11 cellular contexts compared by ENCODE assay signal in genomic region chr6:111477481-111477938, GRCh38. TPM values are rescaled to one million over a fixed set of nuclear protein-coding genes. Genes with fewer than 3 reads are reported as not detected.
DNase-seq lines count a peak whose midpoint lies in the region; ATAC-seq, FAIRE-seq and TF ChIP-seq lines count a peak whose summit lies in the region.
"Had no signal": no experiment of that assay in that cellular context is flagged by ENCODE, and none has a peak within 500 bp of the region (broad histone marks: within the 10 kb centered on the region; RNA-seq: fewer than 3 reads in every experiment).

No MANE protein-coding gene starts in this region.

- dilution Hi-C loops in endothelial cell of umbilical vein (cut with MboI; ENCODE audit: extremely low pct_ligation_motif_present, low sequenced_read_pairs): no loop called here

- H3K27me3 ChIP-seq in endothelial cell of umbilical vein (ENCODE audit: control insufficient read depth in 2 of 2, insufficient read depth in 2 of 2, low read length in 2 of 2): no peaks in the 10 kb centered on the region
- no peaks in the 10 kb centered on the region for H3K27me3 ChIP-seq in vagina
- H3K27me3 ChIP-seq: body of pancreas had no signal

- POLR2A ChIA-PET in activated CD8-positive, alpha-beta T cell treated with anti-CD3 and anti-CD28 coated beads, Interleukin-2, amount 10 ng/mL, durations not matched to agents 7 days and 5 days (lab: Charles Lee): interaction anchor here (1.2 to 2.8 kb wide), 3 partner anchors 128 to 312 kb away, joined by 3 to 32 read pairs (median 10); partner anchors contain the start of gene TRAF3IP2
- POLR2A ChIA-PET in activated CD8-positive, alpha-beta T cell treated with anti-CD3 and anti-CD28 coated beads for 36 hours (lab: Charles Lee): interaction anchor here (0.6 kb wide), 1 partner anchor 235 kb away, joined by 3 read pairs; no protein-coding TSS in a partner anchor
- POLR2A ChIA-PET in endothelial cell of umbilical vein (lab: Charles Lee): no interaction called here

- peaks cover 29% of the 10 kb centered on the region for H3K4me1 ChIP-seq in endothelial cell of umbilical vein (ENCODE audit: control insufficient read depth, extremely low read depth, insufficient read depth, low read length)
- H3K4me1 ChIP-seq in vagina: peaks cover 40% of the 10 kb centered on the region

- no peak for TF ChIP-seq POLR2A in endothelial cell of umbilical vein (IDR thresholded peaks at IDR 0.05; ENCODE audit: low read depth, low read length)
- TF ChIP-seq POLR2A in vagina (IDR thresholded peaks at IDR 0.05): no peak

- no peak overlapping the region for H3K4me3 Mint-ChIP-seq in activated CD8-positive, alpha-beta T cell treated with anti-CD3 and anti-CD28 coated beads, Interleukin-2, amount 10 ng/mL, durations not matched to agents 7 days and 5 days
- H3K4me3 Mint-ChIP-seq in activated CD8-positive, alpha-beta T cell treated with anti-CD3 and anti-CD28 coated beads for 36 hours: no peak overlapping the region
- no peak overlapping the region for H3K4me3 Mint-ChIP-seq in activated T-cell treated with anti-CD3 and anti-CD28 coated beads, Interleukin-2, amount 50 U/mL, for 24 hours

- H3K27ac ChIP-seq in endothelial cell of umbilical vein (ENCODE audit: insufficient read depth, low read depth, low read length) (no peak overlapping the region), vagina (peak overlapping the region; percentile 99)
- H3K27ac ChIP-seq: body of pancreas, C4-2B had no signal

- CTCF ChIA-PET in activated CD8-positive, alpha-beta T cell treated with anti-CD3 and anti-CD28 coated beads, Interleukin-2, amount 10 ng/mL, durations not matched to agents 7 days and 5 days (lab: Charles Lee): interaction anchor here (1.1 to 3.1 kb wide), 11 partner anchors 15 to 586 kb away, joined by 3 to 129 read pairs (median 7); a partner anchor contains a TSS
- CTCF ChIA-PET in activated CD8-positive, alpha-beta T cell treated with anti-CD3 and anti-CD28 coated beads for 36 hours (lab: Charles Lee): interaction anchor here (1.1 to 3.1 kb wide), 6 partner anchors 8 to 218 kb away, joined by 3 to 43 read pairs (median 4); a partner anchor contains a TSS
- CTCF ChIA-PET in endothelial cell of umbilical vein (lab: Charles Lee): interaction anchor here (1.2 to 2.8 kb wide), 15 partner anchors 14 to 267 kb away, joined by 3 to 98 read pairs (median 8); partner anchors contain the start of gene TRAF3IP2

- no peak for FAIRE-seq in endothelial cell of umbilical vein (lab: Jason Lieb, UNC)

- H3K4me3 ChIP-seq in endothelial cell of umbilical vein (replicated peaks in 1 of 3; ENCODE audit: insufficient read depth in 1 of 3, low read depth in 1 of 3, low read length in 3 of 3) (no peak overlapping the region), vagina (no peak overlapping the region)
- H3K4me3 ChIP-seq: body of pancreas had no signal

- intact Hi-C loops in activated CD8-positive, alpha-beta T cell treated with anti-CD3 and anti-CD28 coated beads for 36 hours (cut with micrococcal nuclease): no loop called here
- intact Hi-C loops in endothelial cell of umbilical vein (cut with micrococcal nuclease) (no loop called here), vagina (cut with DNase I) (no loop called here)

- no peaks in the 10 kb centered on the region for H3K9me3 ChIP-seq in endothelial cell of umbilical vein (replicated peaks; ENCODE audit: control insufficient read depth, insufficient read depth, low read length)
- no peaks in the 10 kb centered on the region for H3K9me3 ChIP-seq in vagina
- H3K9me3 ChIP-seq: body of pancreas had no signal

- no peaks in the 10 kb centered on the region for H3K9me1 ChIP-seq in endothelial cell of umbilical vein (replicated peaks; ENCODE audit: control insufficient read depth, extremely low read depth, insufficient read depth, low read length)

- H2AFZ ChIP-seq in endothelial cell of umbilical vein (ENCODE audit: low read depth, low read length): no peak overlapping the region

- H3K27ac Mint-ChIP-seq in activated CD8-positive, alpha-beta T cell treated with anti-CD3 and anti-CD28 coated beads, Interleukin-2, amount 10 ng/mL, durations not matched to agents 7 days and 5 days: peak overlapping the region; percentile 22
- no peak overlapping the region for H3K27ac Mint-ChIP-seq in activated CD8-positive, alpha-beta T cell treated with anti-CD3 and anti-CD28 coated beads for 36 hours
- no peak overlapping the region for H3K27ac Mint-ChIP-seq in activated T-cell treated with anti-CD3 and anti-CD28 coated beads, Interleukin-2, amount 50 U/mL, for 24 hours

- no peak for TF ChIP-seq EP300 in Ishikawa (IDR thresholded peaks at IDR 0.05; ENCODE audit: borderline replicate concordance)

- 0 out of 2 replicates have a peak, but pooled peaks have one; percentile 3 for TF ChIP-seq RAD21 in Ishikawa (IDR thresholded peaks at IDR 0.05; ENCODE audit: low read depth)

- no peak for ATAC-seq in activated CD8-positive, alpha-beta T cell treated with anti-CD3 and anti-CD28 coated beads, Interleukin-2, amount 10 ng/mL, durations not matched to agents 7 days and 5 days
- no peak for ATAC-seq in activated CD8-positive, alpha-beta T cell treated with anti-CD3 and anti-CD28 coated beads for 36 hours
- ATAC-seq: body of pancreas had no signal

- TF ChIP-seq CTCF in activated CD8-positive, alpha-beta T cell treated with anti-CD3 and anti-CD28 coated beads for 36 hours (IDR thresholded peaks at IDR 0.05): no peak
- no peak for TF ChIP-seq CTCF in endothelial cell of umbilical vein (IDR thresholded peaks at IDR 0.05; ENCODE audit: extremely low read depth in 1 of 2, insufficient read depth in 1 of 2, low read depth in 1 of 2, low read length in 2 of 2)
- no peak for TF ChIP-seq CTCF in vagina (IDR thresholded peaks at IDR 0.05)

- H3K79me2 ChIP-seq in endothelial cell of umbilical vein (ENCODE audit: control insufficient read depth, insufficient read depth, low read length): peaks cover 69% of the 10 kb centered on the region

- no peak for DNase-seq in activated CD8-positive, alpha-beta T cell treated with anti-CD3 and anti-CD28 coated beads, Interleukin-2, amount 10 ng/mL, durations not matched to agents 7 days and 5 days
- no peak for DNase-seq in activated CD8-positive, alpha-beta T cell treated with anti-CD3 and anti-CD28 coated beads for 36 hours
- no peak for DNase-seq in endothelial cell of umbilical vein (ENCODE audit: low read depth, low spot score)
- no peak for DNase-seq in vagina (ENCODE audit: extremely low spot score in 2 of 2)
- DNase-seq in NOMO-1 treated with dmso at 0.1 percent for 144 hours (lab: John Stamatoyannopoulos, UW; ENCODE audit: unreplicated experiment): no peak
- DNase-seq in activated T-cell treated with anti-CD3 and anti-CD28 coated beads, Interleukin-2, amount 50 U/mL, for 24 hours: no peak
- no peak for DNase-seq in T-helper 2 cell
- DNase-seq: body of pancreas, NCI-H1092 treated with DMSO at 0.1 percent for 48 hours had no signal

- H3K9me3 Mint-ChIP-seq in activated CD8-positive, alpha-beta T cell treated with anti-CD3 and anti-CD28 coated beads, Interleukin-2, amount 10 ng/mL, durations not matched to agents 7 days and 5 days (ENCODE audit: insufficient read depth): no peaks in the 10 kb centered on the region
- H3K9me3 Mint-ChIP-seq in activated CD8-positive, alpha-beta T cell treated with anti-CD3 and anti-CD28 coated beads for 36 hours: no peaks in the 10 kb centered on the region
- no peaks in the 10 kb centered on the region for H3K9me3 Mint-ChIP-seq in activated T-cell treated with anti-CD3 and anti-CD28 coated beads, Interleukin-2, amount 50 U/mL, for 24 hours

- BruUV-seq in endothelial cell of umbilical vein (replicated peaks; lab: Mats Ljungman, UMichigan): no TSS peak

- H3K27me3 Mint-ChIP-seq in activated CD8-positive, alpha-beta T cell treated with anti-CD3 and anti-CD28 coated beads, Interleukin-2, amount 10 ng/mL, durations not matched to agents 7 days and 5 days (ENCODE audit: low read depth): no peaks in the 10 kb centered on the region
- H3K27me3 Mint-ChIP-seq in activated CD8-positive, alpha-beta T cell treated with anti-CD3 and anti-CD28 coated beads for 36 hours: no peaks in the 10 kb centered on the region
- no peaks in the 10 kb centered on the region for H3K27me3 Mint-ChIP-seq in activated T-cell treated with anti-CD3 and anti-CD28 coated beads, Interleukin-2, amount 50 U/mL, for 24 hours

- H3K36me3 Mint-ChIP-seq in activated CD8-positive, alpha-beta T cell treated with anti-CD3 and anti-CD28 coated beads, Interleukin-2, amount 10 ng/mL, durations not matched to agents 7 days and 5 days (ENCODE audit: low read depth): peaks cover 5% of the 10 kb centered on the region
- no peaks in the 10 kb centered on the region for H3K36me3 Mint-ChIP-seq in activated CD8-positive, alpha-beta T cell treated with anti-CD3 and anti-CD28 coated beads for 36 hours (ENCODE audit: low read depth)
- H3K36me3 Mint-ChIP-seq in activated T-cell treated with anti-CD3 and anti-CD28 coated beads, Interleukin-2, amount 50 U/mL, for 24 hours (ENCODE audit: low read depth): peaks cover 6% of the 10 kb centered on the region

- H3K4me2 ChIP-seq in endothelial cell of umbilical vein (ENCODE audit: insufficient read depth, low read length): peak overlapping the region; percentile 54

- peaks cover 41% of the 10 kb centered on the region for H3K4me1 Mint-ChIP-seq in activated CD8-positive, alpha-beta T cell treated with anti-CD3 and anti-CD28 coated beads, Interleukin-2, amount 10 ng/mL, durations not matched to agents 7 days and 5 days (ENCODE audit: low read depth)
- H3K4me1 Mint-ChIP-seq in activated CD8-positive, alpha-beta T cell treated with anti-CD3 and anti-CD28 coated beads for 36 hours (ENCODE audit: low read depth): peaks cover 47% of the 10 kb centered on the region
- peaks cover 56% of the 10 kb centered on the region for H3K4me1 Mint-ChIP-seq in activated T-cell treated with anti-CD3 and anti-CD28 coated beads, Interleukin-2, amount 50 U/mL, for 24 hours (ENCODE audit: low read depth)

- H4K20me1 ChIP-seq in endothelial cell of umbilical vein (replicated peaks; ENCODE audit: control insufficient read depth, extremely low read depth, insufficient read depth, low read length): no peaks in the 10 kb centered on the region

- H3K36me3 ChIP-seq in endothelial cell of umbilical vein (ENCODE audit: control insufficient read depth in 2 of 2, extremely low read depth in 1 of 2, insufficient read depth in 2 of 2, low read length in 2 of 2) (no peaks in the 10 kb centered on the region), vagina (no peaks in the 10 kb centered on the region)

- H3K9ac ChIP-seq in endothelial cell of umbilical vein (replicated peaks; ENCODE audit: extremely low read depth, insufficient read depth, low read length): no peak overlapping the region

RNA-seq across cellular contexts. Expression of gene REV3L, which starts 5.5 kb away (rescaled TPM):
- 10 to 100 TPM; 29.2 to 30.0 TPM for total RNA-seq in activated CD8-positive, alpha-beta T cell treated with anti-CD3 and anti-CD28 coated beads, Interleukin-2, amount 10 ng/mL, durations not matched to agents 7 days and 5 days
- 10 to 100 TPM; 20.1 to 27.6 TPM for total RNA-seq in activated CD8-positive, alpha-beta T cell treated with anti-CD3 and anti-CD28 coated beads for 36 hours
- total RNA-seq in endothelial cell of umbilical vein (19.5 and 22.7 TPM in 2 replicates), vagina (33.9 TPM)
- 4.8 and 6.0 TPM in 2 replicates for polyA plus RNA-seq in endothelial cell of umbilical vein
- polyA plus RNA-seq in endothelial cell of umbilical vein (2011; cell fraction: cytosol; rRNA removed): 8.1 and 8.4 TPM in 2 replicates
- polyA plus RNA-seq in endothelial cell of umbilical vein (2011; cell fraction: nucleus; rRNA removed): 20.1 and 25.6 TPM in 2 replicates
- polyA plus RNA-seq in endothelial cell of umbilical vein (2012): 9.7 and 13.9 TPM in 2 replicates
- polyA minus RNA-seq in endothelial cell of umbilical vein: 16.8 and 18.9 TPM in 2 replicates
- 17.8 TPM for polyA minus RNA-seq in endothelial cell of umbilical vein (2011; cell fraction: cytosol; rRNA and poly(A)+ RNA removed)
- 59.9 and 81.7 TPM in 2 replicates for polyA minus RNA-seq in endothelial cell of umbilical vein (2011; cell fraction: nucleus; rRNA and poly(A)+ RNA removed)
